In genomic region chr9:137878146-137878941, GRCh38 we compare ENCODE assay signal across 8 cellular contexts. TPM values are rescaled to one million over a fixed set of nuclear protein-coding genes. Genes with fewer than 3 reads are reported as not detected.
DNase-seq lines count a peak whose midpoint lies in the region; ATAC-seq, FAIRE-seq and TF ChIP-seq lines count a peak whose summit lies in the region.

No MANE protein-coding gene starts in this region.

- peaks cover 4 to 7% of the 10 kb centered on the region in 2 donors for H3K4me1 ChIP-seq in left lung
- H3K4me1 ChIP-seq in upper lobe of right lung, result no peaks in the 10 kb centered on the region

- intact Hi-C loops in left lung (cut with DNase I) (no loop called here), upper lobe of right lung (cut with DNase I) (no loop called here)

- TF ChIP-seq CTCF in left lung (IDR thresholded peaks at IDR 0.05) (no peak), upper lobe of right lung (IDR thresholded peaks at IDR 0.05) (no peak)

- H3K36me3 ChIP-seq in left lung, result no peaks in the 10 kb centered on the region
- no peaks in the 10 kb centered on the region for H3K36me3 ChIP-seq in upper lobe of right lung

- no peak for TF ChIP-seq POLR2A in GM12892 (IDR thresholded peaks at IDR 0.05; ENCODE audit: low read depth, low read length)

- peaks cover 19 to 74% of the 10 kb centered on the region in 2 donors for H3K27me3 ChIP-seq in left lung
- H3K27me3 ChIP-seq in upper lobe of right lung, result peaks cover 45% of the 10 kb centered on the region

- H3K9me3 ChIP-seq in left lung, result no peaks in the 10 kb centered on the region
- H3K9me3 ChIP-seq in upper lobe of right lung, result no peaks in the 10 kb centered on the region

- H3K27ac ChIP-seq in left lung (no peak overlapping the region), upper lobe of right lung (no peak overlapping the region)

- ATAC-seq in left lung (peak; percentile 91), upper lobe of right lung (peak; percentile 47), HG03457 (IDR thresholded peaks at IDR 0.05; ENCODE audit: unreplicated experiment) (no peak)

- H3K4me3 ChIP-seq in left lung, result peak overlapping the region; percentile 13 to 24
- H3K4me3 ChIP-seq in upper lobe of right lung, result peak overlapping the region; percentile 16

- FAIRE-seq in GM12892 (lab: Jason Lieb, UNC) (no peak), HTR-8/SVneo (lab: Jason Lieb, UNC) (no peak)

- DNase-seq in Daoy (ENCODE audit: low read depth) (peak; percentile 56), NCI-H2227 (lab: John Stamatoyannopoulos, UW; ENCODE audit: unreplicated experiment) (peak; percentile 68), cerebellar cortex (ENCODE audit: low spot score) (peak; percentile 54), left lung (no peak), upper lobe of right lung (no peak), GM12892 (ENCODE audit: insufficient read length) (no peak), HTR-8/SVneo (ENCODE audit: insufficient read length, low spot score) (no peak)

RNA-seq across cellular contexts. Expression of gene CACNA1B, which starts 0.8 kb away (rescaled TPM):
- 0.23 TPM in 1 of 2 replicates, not detected in the other for total RNA-seq in Daoy (2014; rRNA removed; shearing (Covaris generic))
- under 1 TPM in 1 of 2 donors, not detected in 1; 0.15 TPM for total RNA-seq in left lung
- 0.29 TPM for total RNA-seq in upper lobe of right lung
- 0.06 TPM for polyA plus RNA-seq in GM12892 (2012; ENCODE audit: missing spikeins)

Comparison
In these comparisons a context has a peak if more than half of its experiments do, and no peak if none do; other contexts are left out.
1. DNase-seq: peak in Daoy (single experiment), NCI-H2227 (single experiment) and cerebellar cortex (single experiment); none in left lung (0 of 2), upper lobe of right lung (single experiment), GM12892 (single experiment) and HTR-8/SVneo (single experiment).